1 cellular context compared by ENCODE assay signal in genomic region chr10:97729014-97729413, GRCh38.
A peak's percentile ranks its signal among the peaks of the same experiment; 100 is the strongest.
TF ChIP-seq lines count a peak whose summit lies in the region.

No MANE protein-coding gene starts in this region.

TF ChIP-seq in HepG2, 621 proteins besides CTCF, POLR2A, EP300 and RAD21:
- TF ChIP-seq CEBPB (IDR thresholded peaks at IDR 0.05; ENCODE audit: borderline replicate concordance, low read depth, low read length) (peak; percentile 63; the same call in 1 of the 2 replicates), ELF1 (CRISPR knock-in tag; IDR thresholded peaks at IDR 0.05) (no peak), SP140L (CRISPR knock-in tag; IDR thresholded peaks at IDR 0.05; ENCODE audit: borderline replicate concordance) (no peak)
- TF ChIP-seq, protein P1, sequence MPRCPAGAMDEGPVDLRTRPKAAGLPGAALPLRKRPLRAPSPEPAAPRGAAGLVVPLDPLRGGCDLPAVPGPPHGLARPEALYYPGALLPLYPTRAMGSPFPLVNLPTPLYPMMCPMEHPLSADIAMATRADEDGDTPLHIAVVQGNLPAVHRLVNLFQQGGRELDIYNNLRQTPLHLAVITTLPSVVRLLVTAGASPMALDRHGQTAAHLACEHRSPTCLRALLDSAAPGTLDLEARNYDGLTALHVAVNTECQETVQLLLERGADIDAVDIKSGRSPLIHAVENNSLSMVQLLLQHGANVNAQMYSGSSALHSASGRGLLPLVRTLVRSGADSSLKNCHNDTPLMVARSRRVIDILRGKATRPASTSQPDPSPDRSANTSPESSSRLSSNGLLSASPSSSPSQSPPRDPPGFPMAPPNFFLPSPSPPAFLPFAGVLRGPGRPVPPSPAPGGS (CRISPR knock-in tag; IDR thresholded peaks at IDR 0.05) = no peak
TF ChIP-seq in HepG2: peak in this region for 1.
